ENCODE assay signal across 23 cellular contexts in the genomic region with DNA sequence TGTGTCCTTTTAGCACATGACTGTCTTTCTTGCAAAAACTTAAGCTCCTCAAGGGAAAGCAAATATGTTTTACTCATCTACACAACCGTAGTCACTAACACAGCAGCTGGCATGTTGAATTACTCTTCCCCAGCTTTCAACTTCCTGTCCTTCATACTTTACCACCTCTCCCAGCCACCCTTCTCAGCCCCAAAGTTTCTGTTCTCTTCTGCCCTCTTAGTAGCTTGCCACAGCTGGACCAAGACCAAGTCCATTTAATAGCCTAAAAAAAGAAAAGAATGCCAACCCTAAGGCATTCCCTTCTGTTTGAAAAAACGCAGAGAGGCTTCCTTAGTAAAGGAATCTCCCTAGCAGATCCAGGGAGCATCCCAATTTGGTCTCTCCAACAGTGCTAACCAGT. TPM values are rescaled to one million over a fixed set of nuclear protein-coding genes. Genes with fewer than 3 reads are reported as not detected.
"Had no signal": no experiment of that assay in that cellular context is flagged by ENCODE, and none has a peak within 500 bp of the region (broad histone marks: within the 10 kb centered on the region; RNA-seq: fewer than 3 reads in every experiment).

No MANE protein-coding gene starts in this region.

- H3K27me3 Mint-ChIP-seq: activated naive CD4-positive, alpha-beta T cell treated with anti-CD3 and anti-CD28 coated beads, Interleukin-2, amount 10 ng/mL, durations not matched to agents 7 days and 5 days; activated T-helper 17 cell treated with anti-CD3 and anti-CD28 coated beads, Interleukin-2, amount 50 U/mL, for 72 hours; memory B cell had no signal

- H3K9me3 ChIP-seq: left lung, neutrophil, right atrium auricular region, suprapubic skin had no signal

- H3K9me3 Mint-ChIP-seq: activated naive CD4-positive, alpha-beta T cell treated with anti-CD3 and anti-CD28 coated beads, Interleukin-2, amount 10 ng/mL, durations not matched to agents 7 days and 5 days; activated T-helper 17 cell treated with anti-CD3 and anti-CD28 coated beads, Interleukin-2, amount 50 U/mL, for 72 hours; central memory CD8-positive, alpha-beta T cell; dendritic cell treated with granulocyte-macrophage colony-stimulating factor and Interleukin-4, amounts not matched to agents 40 ng/mL and 50 ng/mL, for 4 days; memory B cell; natural killer cell had no signal

- H3K4me3 Mint-ChIP-seq: activated naive CD4-positive, alpha-beta T cell treated with anti-CD3 and anti-CD28 coated beads, Interleukin-2, amount 10 ng/mL, durations not matched to agents 7 days and 5 days; activated T-helper 17 cell treated with anti-CD3 and anti-CD28 coated beads, Interleukin-2, amount 50 U/mL, for 72 hours; central memory CD8-positive, alpha-beta T cell; dendritic cell treated with granulocyte-macrophage colony-stimulating factor and Interleukin-4, amounts not matched to agents 40 ng/mL and 50 ng/mL, for 4 days; memory B cell; natural killer cell had no signal

- H3K36me3 ChIP-seq: left lung, neutrophil, right atrium auricular region, suprapubic skin had no signal

- H3K4me3 ChIP-seq: left lung, right atrium auricular region, skin epidermis, suprapubic skin had no signal

- H3K4me1 Mint-ChIP-seq: activated naive CD4-positive, alpha-beta T cell treated with anti-CD3 and anti-CD28 coated beads, Interleukin-2, amount 10 ng/mL, durations not matched to agents 7 days and 5 days; activated T-helper 17 cell treated with anti-CD3 and anti-CD28 coated beads, Interleukin-2, amount 50 U/mL, for 72 hours; central memory CD8-positive, alpha-beta T cell; natural killer cell had no signal

- H3K36me3 Mint-ChIP-seq: activated naive CD4-positive, alpha-beta T cell treated with anti-CD3 and anti-CD28 coated beads, Interleukin-2, amount 10 ng/mL, durations not matched to agents 7 days and 5 days; memory B cell; natural killer cell had no signal

- H3K27me3 ChIP-seq: neutrophil, right atrium auricular region, suprapubic skin had no signal

- H3K4me1 ChIP-seq: left lung, right atrium auricular region, suprapubic skin had no signal

- DNase-seq: activated CD4-positive, alpha-beta T cell treated with anti-CD3 and anti-CD28 coated beads, Interleukin-2, amount 50 U/mL, for 4 hours; activated CD4-positive, CD25-positive, alpha-beta regulatory T cell treated with anti-CD3 and anti-CD28 coated beads, Interleukin-2, amount 50 U/mL, for 72 hours; activated naive CD4-positive, alpha-beta T cell treated with anti-CD3 and anti-CD28 coated beads, Interleukin-2, amount 10 ng/mL, durations not matched to agents 7 days and 5 days; effector memory CD4-positive, alpha-beta T cell; hippocampal formation; kidney; left lung; natural killer cell; stimulated activated CD4-positive, alpha-beta T cell treated with anti-CD3 and anti-CD28 coated beads, Interleukin-15, amount 100 ng/mL, for 24 hours; stimulated activated CD4-positive, alpha-beta T cell treated with anti-CD3 and anti-CD28 coated beads, Interleukin-4, amount 100 ng/mL, for 24 hours; stimulated activated naive CD4-positive, alpha-beta T cell; T-helper 1 cell; T1000; trophoblast cell had no signal

- H3K27ac Mint-ChIP-seq: activated naive CD4-positive, alpha-beta T cell treated with anti-CD3 and anti-CD28 coated beads, Interleukin-2, amount 10 ng/mL, durations not matched to agents 7 days and 5 days; activated T-helper 17 cell treated with anti-CD3 and anti-CD28 coated beads, Interleukin-2, amount 50 U/mL, for 72 hours; dendritic cell treated with granulocyte-macrophage colony-stimulating factor and Interleukin-4, amounts not matched to agents 40 ng/mL and 50 ng/mL, for 4 days; memory B cell; natural killer cell had no signal

- H3K27ac ChIP-seq: epithelial cell of prostate, left lung, neutrophil, right atrium auricular region, skin epidermis, suprapubic skin had no signal

RNA-seq across cellular contexts. Expression of gene SRPX2, which starts 36.8 kb away (rescaled TPM):
- total RNA-seq: activated T-helper 17 cell treated with anti-CD3 and anti-CD28 coated beads, Interleukin-2, amount 50 U/mL, for 72 hours; natural killer cell had no signal

RNA-seq across cellular contexts. Expression of gene TSPAN6, which starts 44.1 kb away (rescaled TPM):
- total RNA-seq: activated T-helper 17 cell treated with anti-CD3 and anti-CD28 coated beads, Interleukin-2, amount 50 U/mL, for 72 hours; natural killer cell had no signal

RNA-seq across cellular contexts. Expression of gene SYTL4, which starts 51.2 kb away (rescaled TPM):
- total RNA-seq: activated T-helper 17 cell treated with anti-CD3 and anti-CD28 coated beads, Interleukin-2, amount 50 U/mL, for 72 hours had no signal
